In the genomic region with DNA sequence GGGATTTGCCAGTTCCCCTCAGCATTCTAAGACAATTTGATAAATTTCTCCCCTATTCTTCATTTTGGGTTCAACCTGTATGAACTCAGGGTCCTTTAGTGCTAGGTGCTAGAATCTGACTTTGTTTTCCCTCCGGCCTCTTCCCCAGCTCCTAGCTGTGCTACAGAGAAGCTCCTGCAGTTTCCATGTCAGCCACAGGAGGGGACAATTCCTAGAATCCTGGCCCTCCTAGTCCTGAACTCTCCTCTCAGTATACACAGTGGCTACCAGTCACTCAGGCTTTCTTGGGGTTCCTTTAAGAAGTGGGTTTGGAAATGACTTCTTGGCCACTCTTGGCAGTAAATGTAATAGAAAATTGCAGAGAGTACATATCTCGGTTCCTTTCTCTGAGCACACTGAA, we compare ENCODE assay signal across 10 cellular contexts. TPM values are rescaled to one million over a fixed set of nuclear protein-coding genes. Genes with fewer than 3 reads are reported as not detected.
DNase-seq lines count a peak whose midpoint lies in the region; ATAC-seq and TF ChIP-seq lines count a peak whose summit lies in the region.
"Had no signal": no experiment of that assay in that cellular context is flagged by ENCODE, and none has a peak within 500 bp of the region (broad histone marks: within the 10 kb centered on the region; RNA-seq: fewer than 3 reads in every experiment).

No MANE protein-coding gene starts in this region.

- no peaks in the 10 kb centered on the region for H3K27me3 ChIP-seq in OCI-LY3 (ENCODE audit: low read depth, low read length)
- no peaks in the 10 kb centered on the region for H3K27me3 ChIP-seq in smooth muscle cell (ENCODE audit: low read depth)
- H3K27me3 ChIP-seq: BLaER1 treated with 17β-estradiol and CSF1 and Interleukin-3, amounts not matched to agents 10 nM and 100 nM had no signal

- no peaks in the 10 kb centered on the region for H3K36me3 Mint-ChIP-seq in activated T-cell treated with anti-CD3 and anti-CD28 coated beads, Interleukin-2, amount 50 U/mL, for 4 hours (ENCODE audit: insufficient read depth)

- H3K27ac ChIP-seq in OCI-LY3 (ENCODE audit: low read length) (no peak overlapping the region), smooth muscle cell (ENCODE audit: low read depth) (no peak overlapping the region)
- H3K27ac ChIP-seq: BLaER1 treated with 17β-estradiol and CSF1 and Interleukin-3, amounts not matched to agents 10 nM and 100 nM had no signal

- TF ChIP-seq CTCF in OCI-LY3 (IDR thresholded peaks at IDR 0.05; ENCODE audit: low read depth, low read length) (0 out of 2 replicates have a peak, but pooled peaks have one; percentile 10), fibroblast of the aortic adventitia (IDR thresholded peaks at IDR 0.05; ENCODE audit: insufficient read depth, low read length) (peak; percentile 74), smooth muscle cell (IDR thresholded peaks at IDR 0.05; ENCODE audit: borderline replicate concordance, insufficient read depth, poor library complexity, severe bottlenecking) (peak; percentile 40)

- no peaks in the 10 kb centered on the region for H3K36me3 ChIP-seq in OCI-LY3 (replicated peaks; ENCODE audit: low read depth, low read length)
- no peaks in the 10 kb centered on the region for H3K36me3 ChIP-seq in smooth muscle cell (ENCODE audit: low read depth)
- H3K36me3 ChIP-seq: BLaER1 treated with 17β-estradiol and CSF1 and Interleukin-3, amounts not matched to agents 10 nM and 100 nM had no signal

- H2AFZ ChIP-seq in OCI-LY3 (ENCODE audit: low read depth, low read length) (peak overlapping the region; percentile 78; the same call in 1 of the 2 replicates), smooth muscle cell (ENCODE audit: low read depth) (no peak overlapping the region)

- H3K4me1 ChIP-seq in OCI-LY3 (ENCODE audit: low read length) (peaks cover 14% of the 10 kb centered on the region), smooth muscle cell (ENCODE audit: low read depth) (peaks cover 4% of the 10 kb centered on the region)

- WGBS in smooth muscle cell (ENCODE audit: low lambda C conversion rate) = 73% methylated on average over 2 of the region's 2 CpGs

- H3K4me1 Mint-ChIP-seq in activated T-cell treated with anti-CD3 and anti-CD28 coated beads, Interleukin-2, amount 50 U/mL, for 4 hours (ENCODE audit: low read depth) = peaks cover 4% of the 10 kb centered on the region

- H4K20me1 ChIP-seq in OCI-LY3 (ENCODE audit: insufficient read depth, low read length) (no peaks in the 10 kb centered on the region), smooth muscle cell (ENCODE audit: low read depth) (no peaks in the 10 kb centered on the region)
- H4K20me1 ChIP-seq: BLaER1 treated with 17β-estradiol and CSF1 and Interleukin-3, amounts not matched to agents 10 nM and 100 nM had no signal

- DNase-seq in NCI-H1417 (lab: John Stamatoyannopoulos, UW) (peak in 2 of 3 experiments; percentile 12 to 24), NCI-H1417 treated with DMSO at 0.1 percent for 48 hours (lab: John Stamatoyannopoulos, UW) (no peak), fibroblast of the aortic adventitia (ENCODE audit: low read depth) (peak; percentile 34), smooth muscle cell (lab: John Stamatoyannopoulos, UW; ENCODE audit: unreplicated experiment) (no peak), hippocampal formation (lab: John Stamatoyannopoulos, UW) (no peak)
- no peak for DNase-seq in activated T-cell treated with anti-CD3 and anti-CD28 coated beads, Interleukin-2, amount 50 U/mL, for 4 hours
- DNase-seq: activated B cell treated with CpG ODN at 0.5 μM for 24 hours had no signal

- no peak for ATAC-seq in activated T-cell treated with anti-CD3 and anti-CD28 coated beads, Interleukin-2, amount 50 U/mL, for 4 hours
- no peak for ATAC-seq in GM18868 (IDR thresholded peaks at IDR 0.05; ENCODE audit: unreplicated experiment)

- H3K9me3 Mint-ChIP-seq in activated T-cell treated with anti-CD3 and anti-CD28 coated beads, Interleukin-2, amount 50 U/mL, for 4 hours = no peaks in the 10 kb centered on the region
- H3K9me3 Mint-ChIP-seq: activated B cell treated with CpG ODN at 0.5 μM for 24 hours had no signal

- H3F3A ChIP-seq in smooth muscle cell (ENCODE audit: low read depth) = no peaks in the 10 kb centered on the region

- H3K79me2 ChIP-seq in OCI-LY3 (ENCODE audit: low read length) (no peaks in the 10 kb centered on the region), smooth muscle cell (ENCODE audit: low read depth) (no peaks in the 10 kb centered on the region)

- H3K9ac ChIP-seq in OCI-LY3 (ENCODE audit: low read length) (no peak overlapping the region), smooth muscle cell (ENCODE audit: low read depth) (no peak overlapping the region)
- H3K9ac ChIP-seq: BLaER1 treated with 17β-estradiol and CSF1 and Interleukin-3, amounts not matched to agents 10 nM and 100 nM had no signal

- H3K4me3 Mint-ChIP-seq in activated T-cell treated with anti-CD3 and anti-CD28 coated beads, Interleukin-2, amount 50 U/mL, for 4 hours = no peak overlapping the region
- H3K4me3 Mint-ChIP-seq: activated B cell treated with CpG ODN at 0.5 μM for 24 hours had no signal

- H3K4me2 ChIP-seq in OCI-LY3 (ENCODE audit: low read length) = peak overlapping the region; percentile 39
- no peak overlapping the region for H3K4me2 ChIP-seq in smooth muscle cell

- H3K9me3 ChIP-seq in OCI-LY3 (ENCODE audit: insufficient read depth, low read length) (no peaks in the 10 kb centered on the region), smooth muscle cell (replicated peaks; ENCODE audit: low read depth) (no peaks in the 10 kb centered on the region)

- no peaks in the 10 kb centered on the region for H3K27me3 Mint-ChIP-seq in activated T-cell treated with anti-CD3 and anti-CD28 coated beads, Interleukin-2, amount 50 U/mL, for 4 hours (ENCODE audit: low read depth)

- no peak overlapping the region for H3K4me3 ChIP-seq in OCI-LY3 (ENCODE audit: low read length)
- no peak overlapping the region for H3K4me3 ChIP-seq in fibroblast of the aortic adventitia (ENCODE audit: low read depth, low read length)
- no peak overlapping the region for H3K4me3 ChIP-seq in smooth muscle cell
- H3K4me3 ChIP-seq: BLaER1 treated with 17β-estradiol and CSF1 and Interleukin-3, amounts not matched to agents 10 nM and 100 nM had no signal

RNA-seq across cellular contexts. Expression of a gene that starts 4.9 kb away (rescaled TPM):
- total RNA-seq in fibroblast of the aortic adventitia (ENCODE audit: low replicate concordance) = 10.2 and 11.0 TPM in 2 replicates
- total RNA-seq in smooth muscle cell = 9.5 and 11.2 TPM in 2 replicates
- polyA plus RNA-seq in smooth muscle cell = 5.4 and 8.9 TPM in 2 replicates
- 10 to 100 TPM in 2 of 3 donors, 1 to 10 TPM in 1; 9.5 to 12.1 (median 10.3) TPM for total RNA-seq in activated T-cell treated with anti-CD3 and anti-CD28 coated beads, Interleukin-2, amount 50 U/mL, for 4 hours

RNA-seq across cellular contexts. Expression of a gene that starts 48.0 kb away (rescaled TPM):
- total RNA-seq in fibroblast of the aortic adventitia (ENCODE audit: low replicate concordance) (not detected in 2 replicates), smooth muscle cell (not detected in 2 replicates)
- polyA plus RNA-seq in smooth muscle cell = not detected in 2 replicates
- not detected for total RNA-seq in activated T-cell treated with anti-CD3 and anti-CD28 coated beads, Interleukin-2, amount 50 U/mL, for 4 hours
- total RNA-seq: activated B cell treated with CpG ODN at 0.5 μM for 24 hours had no signal

Comparison
In these comparisons a context has a peak if more than half of its experiments do, and no peak if none do; other contexts are left out.
1. DNase-seq: peak in NCI-H1417 (2 of 3) and fibroblast of the aortic adventitia (single experiment); none in NCI-H1417 treated with DMSO at 0.1 percent for 48 hours (single experiment), smooth muscle cell (single experiment), hippocampal formation (0 of 2) and activated T-cell treated with anti-CD3 and anti-CD28 coated beads, Interleukin-2, amount 50 U/mL, for 4 hours (single experiment).
2. CTCF ChIP-seq: peak in every context shown above with its lines; median percentile 74 in fibroblast of the aortic adventitia; 40 in smooth muscle cell; 10 in OCI-LY3.